In genomic region chr1:39701092-39701460, GRCh38 we compare ENCODE assay signal across 12 cellular contexts. TPM values are rescaled to one million over a fixed set of nuclear protein-coding genes. Genes with fewer than 3 reads are reported as not detected.
DNase-seq lines count a peak whose midpoint lies in the region; ATAC-seq, FAIRE-seq and TF ChIP-seq lines count a peak whose summit lies in the region.
"Had no signal": no experiment of that assay in that cellular context is flagged by ENCODE, and none has a peak within 500 bp of the region (broad histone marks: within the 10 kb centered on the region; RNA-seq: fewer than 3 reads in every experiment).

No MANE protein-coding gene starts in this region.

- H3K36me3 ChIP-seq in CD4-positive, CD25-positive, alpha-beta regulatory T cell (ENCODE audit: control insufficient read depth, insufficient read depth, low read length) = no peaks in the 10 kb centered on the region
- H3K36me3 ChIP-seq in mucosa of descending colon (ENCODE audit: low read depth) = no peaks in the 10 kb centered on the region
- H3K36me3 ChIP-seq in CD4-positive, alpha-beta memory T cell (ENCODE audit: insufficient read depth, low read length) = no peaks in the 10 kb centered on the region
- H3K36me3 ChIP-seq: BLaER1 had no signal

- TF ChIP-seq POLR2A in H54 (IDR thresholded peaks at IDR 0.05; ENCODE audit: low read depth, low read length) = no peak

- intact Hi-C loops in mucosa of descending colon (cut with DNase I, micrococcal nuclease) = no loop called here
- intact Hi-C loops in CD4-positive, alpha-beta memory T cell (cut with micrococcal nuclease) = no loop called here

- no peaks in the 10 kb centered on the region for H3K4me1 ChIP-seq in CD4-positive, CD25-positive, alpha-beta regulatory T cell (ENCODE audit: control insufficient read depth, insufficient read depth, low read length, poor library complexity, severe bottlenecking)
- no peaks in the 10 kb centered on the region for H3K4me1 ChIP-seq in mucosa of descending colon (ENCODE audit: low read depth)
- no peaks in the 10 kb centered on the region for H3K4me1 ChIP-seq in CD4-positive, alpha-beta memory T cell (ENCODE audit: insufficient read depth, low read length)

- H3K4me3 Mint-ChIP-seq in CD4-positive, CD25-positive, alpha-beta regulatory T cell = no peak overlapping the region
- H3K4me3 Mint-ChIP-seq in CD4-positive, alpha-beta memory T cell = no peak overlapping the region
- H3K4me3 Mint-ChIP-seq: activated naive CD4-positive, alpha-beta T cell treated with anti-CD3 and anti-CD28 coated beads, Interleukin-2, amount 50 U/mL, for 24 hours had no signal

- peaks cover 15% of the 10 kb centered on the region for H3K27me3 Mint-ChIP-seq in CD4-positive, CD25-positive, alpha-beta regulatory T cell
- no peaks in the 10 kb centered on the region for H3K27me3 Mint-ChIP-seq in CD4-positive, alpha-beta memory T cell
- H3K27me3 Mint-ChIP-seq: activated naive CD4-positive, alpha-beta T cell treated with anti-CD3 and anti-CD28 coated beads, Interleukin-2, amount 50 U/mL, for 24 hours had no signal

- peak overlapping the region in 2 of 3 donors; percentile 48 to 57 for H3K27ac Mint-ChIP-seq in CD4-positive, CD25-positive, alpha-beta regulatory T cell
- peak overlapping the region in 1 of 7 donors; percentile 35 for H3K27ac Mint-ChIP-seq in CD4-positive, alpha-beta memory T cell
- H3K27ac Mint-ChIP-seq: activated naive CD4-positive, alpha-beta T cell treated with anti-CD3 and anti-CD28 coated beads, Interleukin-2, amount 50 U/mL, for 24 hours had no signal

- TF ChIP-seq CTCF in mucosa of descending colon (IDR thresholded peaks at IDR 0.05) = no peak
- TF ChIP-seq CTCF in GM10266 (IDR thresholded peaks at IDR 0.05; ENCODE audit: control insufficient read depth, insufficient read depth, low read depth, missing control alignments) = no peak

- no peaks in the 10 kb centered on the region for H3K27me3 ChIP-seq in CD4-positive, CD25-positive, alpha-beta regulatory T cell (ENCODE audit: control insufficient read depth, insufficient read depth, low read length)
- no peaks in the 10 kb centered on the region for H3K27me3 ChIP-seq in CD4-positive, alpha-beta memory T cell (ENCODE audit: insufficient read depth, low read length)
- H3K27me3 ChIP-seq: BLaER1 had no signal

- POLR2A ChIA-PET in CD4-positive, alpha-beta memory T cell (lab: Charles Lee; ENCODE audit: partially characterized antibody) = interaction anchor here (1.1 kb wide), 1 partner anchor 9 kb away, joined by 3 read pairs; no protein-coding TSS in a partner anchor

- FAIRE-seq in H54 (lab: Jason Lieb, UNC) = no peak
- FAIRE-seq: TTC549 had no signal

- no peak overlapping the region for H3K4me3 ChIP-seq in CD4-positive, CD25-positive, alpha-beta regulatory T cell (ENCODE audit: low read depth, low read length)
- H3K4me3 ChIP-seq in mucosa of descending colon = no peak overlapping the region
- H3K4me3 ChIP-seq in CD4-positive, alpha-beta memory T cell (ENCODE audit: low read length in 2 of 2) = no peak overlapping the region
- H3K4me3 ChIP-seq: BLaER1 had no signal

- no peaks in the 10 kb centered on the region for H3K9me3 Mint-ChIP-seq in CD4-positive, CD25-positive, alpha-beta regulatory T cell
- no peaks in the 10 kb centered on the region for H3K9me3 Mint-ChIP-seq in CD4-positive, alpha-beta memory T cell
- H3K9me3 Mint-ChIP-seq: activated naive CD4-positive, alpha-beta T cell treated with anti-CD3 and anti-CD28 coated beads, Interleukin-2, amount 50 U/mL, for 24 hours had no signal

- H3K36me3 Mint-ChIP-seq in CD4-positive, CD25-positive, alpha-beta regulatory T cell = no peaks in the 10 kb centered on the region
- H3K36me3 Mint-ChIP-seq in CD4-positive, alpha-beta memory T cell = no peaks in the 10 kb centered on the region
- H3K36me3 Mint-ChIP-seq: activated naive CD4-positive, alpha-beta T cell treated with anti-CD3 and anti-CD28 coated beads, Interleukin-2, amount 50 U/mL, for 24 hours had no signal

- DNase-seq in CD4-positive, CD25-positive, alpha-beta regulatory T cell = no peak
- DNase-seq in NCI-H2029 (lab: John Stamatoyannopoulos, UW) (peak; percentile 97), dermis blood vessel endothelial cell (peak; percentile 41), mucosa of descending colon (no peak), H54 (ENCODE audit: insufficient read length, low spot score) (no peak), kidney glomerular epithelial cell (lab: John Stamatoyannopoulos, UW) (no peak), GM10266 (ENCODE audit: extremely low spot score) (no peak)
- no peak for DNase-seq in CD4-positive, alpha-beta memory T cell
- DNase-seq: HCEC 1CT had no signal

- CTCF ChIA-PET in CD4-positive, alpha-beta memory T cell (lab: Charles Lee; ENCODE audit: partially characterized antibody) = interaction anchor here (1.0 to 2.5 kb wide), 6 partner anchors 20 to 100 kb away, joined by 3 to 9 read pairs (median 4); partner anchors contain the start of gene NT5C1A

- no peaks in the 10 kb centered on the region for H3K9me3 ChIP-seq in CD4-positive, CD25-positive, alpha-beta regulatory T cell (ENCODE audit: control insufficient read depth in 2 of 2, low read length in 2 of 2)
- no peaks in the 10 kb centered on the region for H3K9me3 ChIP-seq in mucosa of descending colon
- no peaks in the 10 kb centered on the region for H3K9me3 ChIP-seq in CD4-positive, alpha-beta memory T cell (ENCODE audit: control insufficient read depth in 1 of 2, low read length in 2 of 2)
- H3K9me3 ChIP-seq: BLaER1 had no signal

- no peak for ATAC-seq in CD4-positive, CD25-positive, alpha-beta regulatory T cell (ENCODE audit: low read depth in 2 of 2)
- peak; percentile 7 for ATAC-seq in mucosa of descending colon

- no peak overlapping the region for H3K27ac ChIP-seq in CD4-positive, CD25-positive, alpha-beta regulatory T cell (ENCODE audit: insufficient read depth, low read length, poor library complexity, severe bottlenecking)
- no peak overlapping the region for H3K27ac ChIP-seq in CD4-positive, alpha-beta memory T cell (ENCODE audit: low read depth, low read length)
- H3K27ac ChIP-seq: BLaER1 had no signal

- no peaks in the 10 kb centered on the region for H3K4me1 Mint-ChIP-seq in CD4-positive, CD25-positive, alpha-beta regulatory T cell
- H3K4me1 Mint-ChIP-seq in CD4-positive, alpha-beta memory T cell = peaks cover 0 to 2% (median 0%) of the 10 kb centered on the region in 4 donors
- H3K4me1 Mint-ChIP-seq: activated naive CD4-positive, alpha-beta T cell treated with anti-CD3 and anti-CD28 coated beads, Interleukin-2, amount 50 U/mL, for 24 hours had no signal

RNA-seq across cellular contexts. Expression of gene HPCAL4, which starts 9.8 kb away (rescaled TPM):
- total RNA-seq in CD4-positive, CD25-positive, alpha-beta regulatory T cell = 13.8 TPM
- polyA plus RNA-seq in CD4-positive, CD25-positive, alpha-beta regulatory T cell = 10 to 100 TPM in 3 of 4 donors, 1 to 10 TPM in 1; 9.5 to 19.7 (median 12.5) TPM
- total RNA-seq in dermis blood vessel endothelial cell = under 0.01 TPM in 1 of 2 replicates, not detected in the other
- under 1 TPM in 2 of 3 donors, not detected in 1; 0.07 to 0.51 TPM for total RNA-seq in mucosa of descending colon
- total RNA-seq in CD4-positive, alpha-beta memory T cell = 10 to 100 TPM; 31.8 to 32.4 TPM
- 1 to 10 TPM; 8.9 to 9.6 TPM for polyA plus RNA-seq in CD4-positive, alpha-beta memory T cell

RNA-seq across cellular contexts. Expression of gene NT5C1A, which starts 29.2 kb away (rescaled TPM):
- total RNA-seq in CD4-positive, CD25-positive, alpha-beta regulatory T cell = 0.47 TPM
- polyA plus RNA-seq in CD4-positive, CD25-positive, alpha-beta regulatory T cell = under 1 TPM in 1 of 4 donors, not detected in 3; 0.37 TPM
- not detected in 2 replicates for total RNA-seq in dermis blood vessel endothelial cell
- under 1 TPM in 1 of 3 donors, not detected in 2; 0.27 TPM for total RNA-seq in mucosa of descending colon
- under 1 TPM; 0.29 to 0.42 TPM for total RNA-seq in CD4-positive, alpha-beta memory T cell
- not detected for polyA plus RNA-seq in CD4-positive, alpha-beta memory T cell

RNA-seq across cellular contexts. Expression of gene PPIE, which starts 37.6 kb away (rescaled TPM):
- 36.8 TPM for total RNA-seq in CD4-positive, CD25-positive, alpha-beta regulatory T cell
- polyA plus RNA-seq in CD4-positive, CD25-positive, alpha-beta regulatory T cell = 100 to 1,000 TPM in 1 of 4 donors, 10 to 100 TPM in 3; 90.5 to 118 (median 94.1) TPM
- 37.4 and 41.7 TPM in 2 replicates for total RNA-seq in dermis blood vessel endothelial cell
- total RNA-seq in mucosa of descending colon = 10 to 100 TPM; 30.9 to 46.8 (median 41.8) TPM
- total RNA-seq in CD4-positive, alpha-beta memory T cell = 10 to 100 TPM; 67.7 to 69.4 TPM
- polyA plus RNA-seq in CD4-positive, alpha-beta memory T cell = 100 to 1,000 TPM in 1 of 2 donors, 10 to 100 TPM in 1; 77.2 to 162 TPM

Comparison
In these comparisons a context has a peak if more than half of its experiments do, and no peak if none do; other contexts are left out.
1. DNase-seq: peak in NCI-H2029 (single experiment) and dermis blood vessel endothelial cell (single experiment); none in CD4-positive, CD25-positive, alpha-beta regulatory T cell (0 of 3), mucosa of descending colon (0 of 3), CD4-positive, alpha-beta memory T cell (0 of 5), H54 (single experiment), kidney glomerular epithelial cell (single experiment) and GM10266 (single experiment).